23 cellular contexts compared by ENCODE assay signal in the genomic region with DNA sequence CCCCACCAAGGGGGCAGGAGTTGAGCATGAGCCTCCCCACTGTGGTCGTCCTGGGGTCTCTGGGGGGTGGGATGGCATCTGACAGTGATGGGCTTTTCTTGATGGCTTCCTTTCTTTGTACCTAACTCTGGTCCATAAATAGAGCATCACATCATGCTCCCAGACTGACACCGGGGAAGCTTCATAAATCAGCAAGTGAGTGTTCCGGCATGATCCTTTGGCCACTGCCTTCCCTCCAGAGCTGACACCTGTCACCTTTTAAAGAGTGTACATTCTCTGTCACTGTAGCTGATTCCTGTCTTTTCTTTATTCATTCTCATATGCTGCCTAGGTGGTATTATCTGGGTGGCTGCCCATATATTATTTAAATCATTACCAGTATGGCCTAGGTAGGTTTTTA.
"Had no signal": no experiment of that assay in that cellular context is flagged by ENCODE, and none has a peak within 500 bp of the region (broad histone marks: within the 10 kb centered on the region; RNA-seq: fewer than 3 reads in every experiment).

No MANE protein-coding gene starts in this region.

- H3K9me3 ChIP-seq: left lung, ovary, tibial nerve, uterus had no signal

- H3K27me3 Mint-ChIP-seq: naive B cell; progenitor cell of endocrine pancreas; stimulated activated naive CD8-positive, alpha-beta T cell treated with anti-CD3 and anti-CD28 coated beads, Interleukin-15, amount 100 ng/mL, for 72 hours had no signal

- H3K36me3 Mint-ChIP-seq: mesothelial cell of epicardium; naive B cell; natural killer cell; stimulated activated effector memory CD8-positive, alpha-beta T cell treated with anti-CD3 and anti-CD28 coated beads, Interleukin-12 subunit alpha, Interleukin-12 subunit beta, amount 100 ng/mL, for 72 hours; type B pancreatic cell had no signal

- H3K27ac Mint-ChIP-seq: mesothelial cell of epicardium; natural killer cell; nephron progenitor cell; progenitor cell of endocrine pancreas; stimulated activated effector memory CD8-positive, alpha-beta T cell treated with anti-CD3 and anti-CD28 coated beads, Interleukin-12 subunit alpha, Interleukin-12 subunit beta, amount 100 ng/mL, for 72 hours; stimulated activated naive CD8-positive, alpha-beta T cell treated with anti-CD3 and anti-CD28 coated beads, Interleukin-15, amount 100 ng/mL, for 72 hours; type B pancreatic cell had no signal

- H3K4me3 ChIP-seq: left lung, lung, ovary, skin epidermis, tibial nerve, uterus had no signal

- H3K27me3 ChIP-seq: left lung, ovary, tibial nerve, uterus had no signal

- H3K36me3 ChIP-seq: left lung, ovary, tibial nerve, uterus had no signal

- H3K9me3 Mint-ChIP-seq: mesothelial cell of epicardium, nephron progenitor cell had no signal

- H3K4me3 Mint-ChIP-seq: mesothelial cell of epicardium; naive B cell; natural killer cell; nephron progenitor cell; stimulated activated effector memory CD8-positive, alpha-beta T cell treated with anti-CD3 and anti-CD28 coated beads, Interleukin-12 subunit alpha, Interleukin-12 subunit beta, amount 100 ng/mL, for 72 hours; stimulated activated naive CD8-positive, alpha-beta T cell treated with anti-CD3 and anti-CD28 coated beads, Interleukin-15, amount 100 ng/mL, for 72 hours; type B pancreatic cell had no signal

- H3K4me1 Mint-ChIP-seq: mesothelial cell of epicardium; naive B cell; natural killer cell; stimulated activated effector memory CD8-positive, alpha-beta T cell treated with anti-CD3 and anti-CD28 coated beads, Interleukin-12 subunit alpha, Interleukin-12 subunit beta, amount 100 ng/mL, for 72 hours; stimulated activated naive CD8-positive, alpha-beta T cell treated with anti-CD3 and anti-CD28 coated beads, Interleukin-15, amount 100 ng/mL, for 72 hours had no signal

- H3K4me1 ChIP-seq: left lung, tibial nerve, uterus had no signal

- DNase-seq: hippocampal formation; kidney glomerular epithelial cell; left cardiac atrium; left lung; mesendoderm; naive B cell; natural killer cell; nephron progenitor cell; ovary; retina; right cardiac atrium; stimulated activated CD4-positive, alpha-beta T cell treated with anti-CD3 and anti-CD28 coated beads, Interleukin-4, amount 100 ng/mL, for 24 hours; stimulated activated naive CD4-positive, alpha-beta T cell treated with Interleukin-2 at 50 U/mL for 16 hours; stimulated activated naive CD8-positive, alpha-beta T cell treated with anti-CD3 and anti-CD28 coated beads, Interleukin-15, amount 100 ng/mL, for 72 hours; uterus had no signal

- H3K27ac ChIP-seq: left lung, ovary, skin epidermis, tibial nerve, uterus had no signal

- ATAC-seq: left cardiac atrium; left lung; natural killer cell; right cardiac atrium; sciatic nerve; stimulated activated effector memory CD8-positive, alpha-beta T cell treated with anti-CD3 and anti-CD28 coated beads, Interleukin-12 subunit alpha, Interleukin-12 subunit beta, amount 100 ng/mL, for 72 hours; stimulated activated naive CD8-positive, alpha-beta T cell treated with anti-CD3 and anti-CD28 coated beads, Interleukin-15, amount 100 ng/mL, for 72 hours had no signal
